In genomic region chr5:58453326-58453725, GRCh38 we compare ENCODE assay signal across 27 cellular contexts. TPM values are rescaled to one million over a fixed set of nuclear protein-coding genes. Genes with fewer than 3 reads are reported as not detected.
DNase-seq lines count a peak whose midpoint lies in the region; ATAC-seq, FAIRE-seq and TF ChIP-seq lines count a peak whose summit lies in the region.
"Had no signal": no experiment of that assay in that cellular context is flagged by ENCODE, and none has a peak within 500 bp of the region (broad histone marks: within the 10 kb centered on the region; RNA-seq: fewer than 3 reads in every experiment).

No MANE protein-coding gene starts in this region.

- H3K27ac Mint-ChIP-seq in astrocyte (ENCODE audit: unreplicated experiment) = peak overlapping the region; percentile 50
- H3K27ac Mint-ChIP-seq: activated CD4-positive, alpha-beta memory T cell treated with anti-CD3 and anti-CD28 coated beads for 36 hours; neural progenitor cell; stimulated activated naive CD8-positive, alpha-beta T cell treated with anti-CD3 and anti-CD28 coated beads, Interleukin-15, amount 100 ng/mL, for 72 hours; WTC11 had no signal

- no peaks in the 10 kb centered on the region for H3K27me3 Mint-ChIP-seq in astrocyte (ENCODE audit: low read depth, unreplicated experiment)

- peaks cover 57% of the 10 kb centered on the region for H3K79me2 ChIP-seq in astrocyte (ENCODE audit: insufficient read depth, low read length)

- no peak for TF ChIP-seq CTCF in astrocyte (IDR thresholded peaks at IDR 0.05; ENCODE audit: insufficient read depth, low read depth, low read length)
- no peak for TF ChIP-seq CTCF in fibroblast of the aortic adventitia (IDR thresholded peaks at IDR 0.05; ENCODE audit: insufficient read depth, low read length)
- no peak for TF ChIP-seq CTCF in ascending aorta (IDR thresholded peaks at IDR 0.05)

- no peak for FAIRE-seq in astrocyte (lab: Jason Lieb, UNC)
- FAIRE-seq: GM12892, H1 had no signal

- intact Hi-C loops in ascending aorta (cut with DNase I) = loop anchor here (10.0 kb wide), 1 partner anchor 49 kb away; no protein-coding TSS in a partner anchor

- H3K4me1 ChIP-seq in astrocyte (ENCODE audit: insufficient read depth, low read length) (peaks cover 14% of the 10 kb centered on the region), ascending aorta (peaks cover 0 to 23% of the 10 kb centered on the region in 2 donors)
- H3K4me1 ChIP-seq: neural progenitor cell, upper lobe of left lung had no signal

- peaks cover 59% of the 10 kb centered on the region for H4K20me1 ChIP-seq in astrocyte (ENCODE audit: insufficient read depth, low read length)

- peak overlapping the region; percentile 99 for H3K9ac ChIP-seq in astrocyte (ENCODE audit: low read length)
- H3K9ac ChIP-seq: neural progenitor cell had no signal

- peaks cover 34% of the 10 kb centered on the region for H3K4me1 Mint-ChIP-seq in astrocyte (ENCODE audit: low read depth, unreplicated experiment)
- H3K4me1 Mint-ChIP-seq: stimulated activated naive CD8-positive, alpha-beta T cell treated with anti-CD3 and anti-CD28 coated beads, Interleukin-15, amount 100 ng/mL, for 72 hours had no signal

- peaks cover 56% of the 10 kb centered on the region for H3K36me3 ChIP-seq in astrocyte (ENCODE audit: insufficient read depth, low read length)
- H3K36me3 ChIP-seq in ascending aorta = peaks cover 12 to 48% of the 10 kb centered on the region in 2 donors
- H3K36me3 ChIP-seq: neural progenitor cell had no signal

- DNase-seq in LoVo (ENCODE audit: low spot score) (peak; percentile 61), astrocyte (ENCODE audit: low read depth) (no peak), fibroblast of the aortic adventitia (ENCODE audit: low read depth) (peak; percentile 48), renal cortical epithelial cell (ENCODE audit: low read depth) (peak; percentile 50), ascending aorta (ENCODE audit: low spot score in 2 of 2) (no peak)
- DNase-seq in activated CD4-positive, alpha-beta T cell treated with anti-CD3 and anti-CD28 coated beads, Interleukin-2, amount 50 U/mL, for 48 hours = no peak
- DNase-seq in activated effector memory CD4-positive, alpha-beta T cell treated with Interleukin-2 at 50 U/mL for 16 hours = no peak
- DNase-seq: activated CD4-positive, alpha-beta memory T cell treated with anti-CD3 and anti-CD28 coated beads for 36 hours; activated naive CD4-positive, alpha-beta T cell; AML-193; DMS79 treated with DMSO at 0.1 percent for 48 hours; effector CD8-positive, alpha-beta T cell; hippocampal formation; KG1; midbrain; NCI-H187 treated with DMSO at 0.1 percent for 48 hours; SJCRH30; stimulated activated CD4-positive, alpha-beta T cell treated with anti-CD3 and anti-CD28 coated beads, Interleukin-4, amount 100 ng/mL, for 4 hours; stimulated activated naive CD8-positive, alpha-beta T cell treated with anti-CD3 and anti-CD28 coated beads, Interleukin-15, amount 100 ng/mL, for 72 hours; upper lobe of left lung had no signal

- H3K27ac ChIP-seq in astrocyte (ENCODE audit: low read depth, low read length) (peak overlapping the region; percentile 32), ascending aorta (no peak overlapping the region)
- H3K27ac ChIP-seq: neural progenitor cell, SJCRH30 had no signal

- H3K4me2 ChIP-seq in astrocyte (ENCODE audit: low read length) = peak overlapping the region; percentile 90
- H3K4me2 ChIP-seq: neural progenitor cell had no signal

- H3K4me3 Mint-ChIP-seq in astrocyte (ENCODE audit: unreplicated experiment) = peak overlapping the region; percentile 97
- H3K4me3 Mint-ChIP-seq: activated CD4-positive, alpha-beta memory T cell treated with anti-CD3 and anti-CD28 coated beads for 36 hours; neural progenitor cell; stimulated activated naive CD8-positive, alpha-beta T cell treated with anti-CD3 and anti-CD28 coated beads, Interleukin-15, amount 100 ng/mL, for 72 hours; WTC11 had no signal

- peaks cover 43% of the 10 kb centered on the region for H3K36me3 Mint-ChIP-seq in astrocyte (ENCODE audit: low read depth, unreplicated experiment)

- peaks cover 2% of the 10 kb centered on the region for H3K9me3 Mint-ChIP-seq in astrocyte (ENCODE audit: unreplicated experiment)
- H3K9me3 Mint-ChIP-seq: activated CD4-positive, alpha-beta memory T cell treated with anti-CD3 and anti-CD28 coated beads for 36 hours; neural progenitor cell; stimulated activated naive CD8-positive, alpha-beta T cell treated with anti-CD3 and anti-CD28 coated beads, Interleukin-15, amount 100 ng/mL, for 72 hours; WTC11 had no signal

- no peaks in the 10 kb centered on the region for H3K9me3 ChIP-seq in astrocyte (ENCODE audit: insufficient read depth, low read depth, low read length)
- H3K9me3 ChIP-seq in ascending aorta = no peaks in the 10 kb centered on the region
- H3K9me3 ChIP-seq: SJCRH30, upper lobe of left lung had no signal

- H3K27me3 ChIP-seq in astrocyte (ENCODE audit: insufficient read depth, low read length) (no peaks in the 10 kb centered on the region), ascending aorta (no peaks in the 10 kb centered on the region)
- H3K27me3 ChIP-seq: SJCRH30, upper lobe of left lung had no signal

- ATAC-seq in GM18858 (IDR thresholded peaks at IDR 0.05; ENCODE audit: unreplicated experiment) = no peak
- ATAC-seq: stimulated activated naive CD8-positive, alpha-beta T cell treated with anti-CD3 and anti-CD28 coated beads, Interleukin-15, amount 100 ng/mL, for 72 hours; WTC11 had no signal

- peak overlapping the region; percentile 97 for H3K4me3 ChIP-seq in astrocyte (ENCODE audit: insufficient read depth, low read depth, low read length)
- peak overlapping the region; percentile 83 for H3K4me3 ChIP-seq in fibroblast of the aortic adventitia (ENCODE audit: low read depth, low read length)
- no peak overlapping the region for H3K4me3 ChIP-seq in ascending aorta
- H3K4me3 ChIP-seq: neural progenitor cell, SJCRH30, upper lobe of left lung had no signal

- no peak overlapping the region for H2AFZ ChIP-seq in astrocyte (ENCODE audit: low read depth, low read length)
- H2AFZ ChIP-seq: neural progenitor cell had no signal

RNA-seq across cellular contexts. Expression of gene PLK2, which starts 6.6 kb away (rescaled TPM):
- total RNA-seq in astrocyte = 260 and 368 TPM in 2 replicates
- 400 and 1,041 TPM in 2 replicates for total RNA-seq in fibroblast of the aortic adventitia (ENCODE audit: low replicate concordance)
- total RNA-seq in renal cortical epithelial cell = 830 and 1,372 TPM in 2 replicates
- 69.1 TPM for total RNA-seq in ascending aorta

RNA-seq across cellular contexts. Expression of gene GAPT, which starts 37.9 kb away (rescaled TPM):
- total RNA-seq in astrocyte (not detected in 2 replicates), fibroblast of the aortic adventitia (ENCODE audit: low replicate concordance) (not detected in 2 replicates), renal cortical epithelial cell (not detected in 2 replicates), ascending aorta (not detected)
- total RNA-seq: activated CD4-positive, alpha-beta memory T cell treated with anti-CD3 and anti-CD28 coated beads for 36 hours; H1; pulmonary artery endothelial cell; SJCRH30; T-helper 2 cell treated with Interferon-gamma antibody and Interleukin-4, amounts not matched to agents 100 ng/mL and 5 ng/mL, for 36 hours; WTC11 had no signal

Comparison
In these comparisons a context has a peak if more than half of its experiments do, and no peak if none do; other contexts are left out.
1. DNase-seq: peak in LoVo (single experiment), fibroblast of the aortic adventitia (single experiment) and renal cortical epithelial cell (single experiment); none in astrocyte (single experiment), activated CD4-positive, alpha-beta T cell treated with anti-CD3 and anti-CD28 coated beads, Interleukin-2, amount 50 U/mL, for 48 hours (0 of 2), ascending aorta (0 of 2) and activated effector memory CD4-positive, alpha-beta T cell treated with Interleukin-2 at 50 U/mL for 16 hours (single experiment).
2. H3K4me3 ChIP-seq: peak in astrocyte (single experiment) and fibroblast of the aortic adventitia (single experiment); none in ascending aorta (0 of 2).